In genomic region chr11:27001143-27001725, GRCh38 we compare ENCODE assay signal across 6 cellular contexts. TPM values are rescaled to one million over a fixed set of nuclear protein-coding genes. Genes with fewer than 3 reads are reported as not detected.
"Had no signal": no experiment of that assay in that cellular context is flagged by ENCODE, and none has a peak within 500 bp of the region (broad histone marks: within the 10 kb centered on the region; RNA-seq: fewer than 3 reads in every experiment).

No MANE protein-coding gene starts in this region.

RNA-seq across cellular contexts. Expression of gene FIBIN, which starts 7.3 kb away (rescaled TPM):
- total RNA-seq: natural killer cell had no signal

RNA-seq across cellular contexts. Expression of gene BBOX1, which starts 39.4 kb away (rescaled TPM):
- total RNA-seq: mesothelial cell of epicardium, myocyte, natural killer cell, neural crest cell had no signal
- polyA plus RNA-seq: heart right ventricle, small intestine had no signal
